Comparison of ENCODE assay signal across 8 cellular contexts in the genomic region with DNA sequence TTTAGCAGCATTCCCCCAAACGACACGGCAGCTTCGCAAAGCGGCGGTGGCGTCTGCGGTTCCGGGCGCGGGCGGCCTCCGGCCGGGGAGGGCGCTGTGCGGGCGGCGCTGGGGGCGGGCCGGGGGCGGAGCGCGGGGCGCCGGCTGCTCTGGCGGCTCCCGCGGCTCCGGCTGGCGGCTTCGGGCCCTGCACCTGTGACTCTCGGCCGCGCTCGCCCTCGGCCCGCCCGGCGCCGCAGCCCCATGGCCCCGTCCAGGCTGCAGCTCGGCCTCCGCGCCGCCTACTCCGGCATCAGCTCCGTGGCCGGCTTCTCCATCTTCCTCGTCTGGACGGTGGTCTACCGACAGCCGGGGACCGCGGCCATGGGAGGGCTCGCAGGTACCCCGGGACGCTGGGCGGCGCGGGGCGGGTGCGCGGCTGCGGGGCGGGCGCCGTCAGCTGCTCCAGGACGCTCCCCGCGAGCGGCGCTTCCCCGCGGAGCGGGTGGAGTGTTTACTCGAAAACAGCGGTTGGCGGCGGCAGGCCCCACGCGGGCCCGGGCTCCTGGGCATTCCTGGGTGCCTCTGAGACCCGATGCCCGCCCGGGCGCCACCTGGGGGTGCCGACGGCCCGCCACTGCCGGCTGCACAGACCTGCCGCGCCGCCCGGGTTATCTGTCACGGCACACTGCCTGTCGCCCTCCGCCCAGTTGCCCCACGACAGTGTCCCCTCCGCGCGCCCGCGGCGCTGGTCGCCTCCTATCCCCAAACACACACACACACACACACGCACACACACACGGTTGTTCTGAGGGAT. TPM values are rescaled to one million over a fixed set of nuclear protein-coding genes. Genes with fewer than 3 reads are reported as not detected.
A peak's percentile ranks its signal among the peaks of the same experiment; 100 is the strongest.
DNase-seq lines count a peak whose midpoint lies in the region; ATAC-seq and TF ChIP-seq lines count a peak whose summit lies in the region.

A gene (plus strand): TSS at position 177 of the 796 bp plus-strand sequence. CDS start 67 bp downstream, at position 244.

- ATAC-seq in HG02610 (IDR thresholded peaks at IDR 0.05; ENCODE audit: unreplicated experiment) (peak; percentile 71), left lobe of liver (peak; percentile 90)

- peak; percentile 40 for TF ChIP-seq CTCF in choroid plexus epithelial cell (conservative IDR thresholded peaks at IDR 0.05; ENCODE audit: low read depth, low read length)

- H3K4me3 ChIP-seq in choroid plexus epithelial cell (ENCODE audit: low read depth, low read length) = peak within 1 kb of the TSS; percentile 67

- peak; percentile 42 for DNase-seq in NCI-H1436 (lab: John Stamatoyannopoulos, UW)
- DNase-seq in NCI-H1436 treated with DMSO at 0.1 percent for 48 hours (lab: John Stamatoyannopoulos, UW) = no peak
- DNase-seq in NCI-H128 (lab: John Stamatoyannopoulos, UW; ENCODE audit: unreplicated experiment) = peak; percentile 35
- DNase-seq in activated CD4-positive, CD25-positive, alpha-beta regulatory T cell treated with anti-CD3 and anti-CD28 coated beads, Interleukin-2, amount 50 U/mL, for 72 hours = peak; percentile 79
- peak; percentile 53 for DNase-seq in choroid plexus epithelial cell (ENCODE audit: low read depth)
- peak; percentile 84 for DNase-seq in left lobe of liver (ENCODE audit: low spot score)
- DNase-seq in stimulated activated CD4-positive, alpha-beta T cell treated with anti-CD3 and anti-CD28 coated beads, Interleukin-2, amount 100 ng/mL, for 24 hours = peak; percentile 71 to 80

RNA-seq across cellular contexts. Expression of the gene that starts here (rescaled TPM):
- total RNA-seq in left lobe of liver = 14.1 TPM
